Comparison of ENCODE assay signal across 13 cellular contexts in the genomic region with DNA sequence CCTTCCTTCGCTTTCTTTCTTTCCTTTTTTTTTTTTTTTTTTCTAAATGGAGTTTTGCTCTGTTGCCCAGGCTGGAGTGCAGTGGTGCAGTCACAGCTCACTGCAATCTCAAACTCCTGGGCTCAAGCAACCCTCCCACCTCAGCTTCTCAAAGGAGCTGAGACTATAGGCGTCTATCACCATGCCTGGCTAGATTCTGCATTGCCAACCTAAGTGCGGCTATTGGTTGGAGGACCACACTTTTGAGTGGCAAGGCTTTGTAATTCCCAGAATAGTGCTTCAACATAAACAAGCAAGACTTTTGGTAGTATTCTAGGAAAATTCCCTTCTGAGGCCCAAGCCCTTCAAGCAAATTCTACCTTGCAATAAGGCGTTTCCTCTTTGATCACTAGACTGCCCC.
A peak's percentile ranks its signal among the peaks of the same experiment; 100 is the strongest.
DNase-seq lines count a peak whose midpoint lies in the region; ATAC-seq and TF ChIP-seq lines count a peak whose summit lies in the region.
"Had no signal": no experiment of that assay in that cellular context is flagged by ENCODE, and none has a peak within 500 bp of the region (broad histone marks: within the 10 kb centered on the region; RNA-seq: fewer than 3 reads in every experiment).

No MANE protein-coding gene starts in this region.

- H3K27ac Mint-ChIP-seq in activated naive CD4-positive, alpha-beta T cell treated with anti-CD3 and anti-CD28 coated beads, Interleukin-2, amount 10 ng/mL, durations not matched to agents 7 days and 5 days: peak overlapping the region; percentile 33
- H3K27ac Mint-ChIP-seq in activated naive CD4-positive, alpha-beta T cell treated with anti-CD3 and anti-CD28 coated beads for 36 hours: no peak overlapping the region
- H3K27ac Mint-ChIP-seq in T-helper 2 cell treated with Interferon-gamma antibody and Interleukin-4, amounts not matched to agents 5 μg/mL and 100 μg/mL, for 36 hours: peak overlapping the region; percentile 84
- no peak overlapping the region for H3K27ac Mint-ChIP-seq in stimulated activated naive CD8-positive, alpha-beta T cell treated with anti-CD3 and anti-CD28 coated beads, Interleukin-15, amount 100 ng/mL, for 72 hours
- no peak overlapping the region for H3K27ac Mint-ChIP-seq in glutamatergic neuron (ENCODE audit: unreplicated experiment)

- no peaks in the 10 kb centered on the region for H3K9me3 Mint-ChIP-seq in activated naive CD4-positive, alpha-beta T cell treated with anti-CD3 and anti-CD28 coated beads, Interleukin-2, amount 10 ng/mL, durations not matched to agents 7 days and 5 days
- H3K9me3 Mint-ChIP-seq in activated naive CD4-positive, alpha-beta T cell treated with anti-CD3 and anti-CD28 coated beads for 36 hours: no peaks in the 10 kb centered on the region
- H3K9me3 Mint-ChIP-seq in T-helper 2 cell treated with Interferon-gamma antibody and Interleukin-4, amounts not matched to agents 5 μg/mL and 100 μg/mL, for 36 hours: no peaks in the 10 kb centered on the region
- H3K9me3 Mint-ChIP-seq in stimulated activated naive CD8-positive, alpha-beta T cell treated with anti-CD3 and anti-CD28 coated beads, Interleukin-15, amount 100 ng/mL, for 72 hours: no peaks in the 10 kb centered on the region
- H3K9me3 Mint-ChIP-seq in glutamatergic neuron (ENCODE audit: unreplicated experiment): peaks cover 2% of the 10 kb centered on the region

- H3K27me3 ChIP-seq in gastroesophageal sphincter: no peaks in the 10 kb centered on the region

- ATAC-seq in gastroesophageal sphincter: no peak
- ATAC-seq in stimulated activated naive CD8-positive, alpha-beta T cell treated with anti-CD3 and anti-CD28 coated beads, Interleukin-15, amount 100 ng/mL, for 72 hours: no peak
- no peak for ATAC-seq in HG03571 (IDR thresholded peaks at IDR 0.05; ENCODE audit: unreplicated experiment)
- ATAC-seq: left lobe of liver had no signal

- H3K36me3 Mint-ChIP-seq in activated naive CD4-positive, alpha-beta T cell treated with anti-CD3 and anti-CD28 coated beads, Interleukin-2, amount 10 ng/mL, durations not matched to agents 7 days and 5 days: no peaks in the 10 kb centered on the region
- H3K36me3 Mint-ChIP-seq in activated naive CD4-positive, alpha-beta T cell treated with anti-CD3 and anti-CD28 coated beads for 36 hours (ENCODE audit: low read depth): no peaks in the 10 kb centered on the region
- H3K36me3 Mint-ChIP-seq in T-helper 2 cell treated with Interferon-gamma antibody and Interleukin-4, amounts not matched to agents 5 μg/mL and 100 μg/mL, for 36 hours (ENCODE audit: low read depth): no peaks in the 10 kb centered on the region
- no peaks in the 10 kb centered on the region for H3K36me3 Mint-ChIP-seq in glutamatergic neuron (ENCODE audit: unreplicated experiment)

- no peak overlapping the region for H3K4me3 ChIP-seq in gastroesophageal sphincter

- TF ChIP-seq CTCF in gastroesophageal sphincter (IDR thresholded peaks at IDR 0.05) (no peak), glutamatergic neuron (IDR thresholded peaks at IDR 0.05; ENCODE audit: partially characterized antibody, unreplicated experiment) (no peak)

- intact Hi-C loops in activated naive CD4-positive, alpha-beta T cell treated with anti-CD3 and anti-CD28 coated beads for 36 hours (cut with micrococcal nuclease): no loop called here

- peak overlapping the region; percentile 55 to 83 (median 80) for H3K27ac ChIP-seq in gastroesophageal sphincter

- TF ChIP-seq EP300 in gastroesophageal sphincter (IDR thresholded peaks at IDR 0.05): no peak

- no peaks in the 10 kb centered on the region for H3K9me3 ChIP-seq in gastroesophageal sphincter

- peak; percentile 26 for DNase-seq in activated naive CD4-positive, alpha-beta T cell treated with anti-CD3 and anti-CD28 coated beads, Interleukin-2, amount 10 ng/mL, durations not matched to agents 7 days and 5 days
- no peak for DNase-seq in activated naive CD4-positive, alpha-beta T cell treated with anti-CD3 and anti-CD28 coated beads for 36 hours
- no peak for DNase-seq in T-helper 2 cell treated with Interferon-gamma antibody and Interleukin-4, amounts not matched to agents 5 μg/mL and 100 μg/mL, for 36 hours (ENCODE audit: low spot score)
- no peak for DNase-seq in stimulated activated naive CD8-positive, alpha-beta T cell treated with anti-CD3 and anti-CD28 coated beads, Interleukin-15, amount 100 ng/mL, for 72 hours
- DNase-seq in glutamatergic neuron (no peak), NCI-H2196 (lab: John Stamatoyannopoulos, UW; ENCODE audit: unreplicated experiment) (no peak)
- DNase-seq: amygdala; effector CD4-positive, alpha-beta T cell; KBM-7; T1000 had no signal

- peak overlapping the region; percentile 8 for H3K4me3 Mint-ChIP-seq in activated naive CD4-positive, alpha-beta T cell treated with anti-CD3 and anti-CD28 coated beads, Interleukin-2, amount 10 ng/mL, durations not matched to agents 7 days and 5 days
- H3K4me3 Mint-ChIP-seq in activated naive CD4-positive, alpha-beta T cell treated with anti-CD3 and anti-CD28 coated beads for 36 hours: no peak overlapping the region
- peak overlapping the region; percentile 72 for H3K4me3 Mint-ChIP-seq in T-helper 2 cell treated with Interferon-gamma antibody and Interleukin-4, amounts not matched to agents 5 μg/mL and 100 μg/mL, for 36 hours
- peak overlapping the region; percentile 27 to 58 for H3K4me3 Mint-ChIP-seq in stimulated activated naive CD8-positive, alpha-beta T cell treated with anti-CD3 and anti-CD28 coated beads, Interleukin-15, amount 100 ng/mL, for 72 hours
- H3K4me3 Mint-ChIP-seq in glutamatergic neuron (ENCODE audit: unreplicated experiment): no peak overlapping the region

- TF ChIP-seq POLR2A in gastroesophageal sphincter (IDR thresholded peaks at IDR 0.05): no peak

- CTCF ChIA-PET in activated naive CD4-positive, alpha-beta T cell treated with anti-CD3 and anti-CD28 coated beads, Interleukin-2, amount 10 ng/mL, durations not matched to agents 7 days and 5 days (lab: Charles Lee): interaction anchor here (0.8 to 9.5 kb wide), 9 partner anchors 9 to 219 kb away, joined by 3 to 131 read pairs (median 8); a partner anchor contains a TSS
- CTCF ChIA-PET in activated naive CD4-positive, alpha-beta T cell treated with anti-CD3 and anti-CD28 coated beads for 36 hours (lab: Charles Lee): interaction anchor here (0.7 to 8.5 kb wide), 14 partner anchors 11 to 128 kb away, joined by 3 to 101 read pairs (median 4); a partner anchor contains a TSS

- peaks cover 10 to 51% (median 12%) of the 10 kb centered on the region in 3 donors for H3K4me1 ChIP-seq in gastroesophageal sphincter

- H3K36me3 ChIP-seq in gastroesophageal sphincter: no peaks in the 10 kb centered on the region

- 68 to 86% methylated on average over 1 to 3 of the region's 4 CpGs for WGBS in gastroesophageal sphincter (ENCODE audit: low coverage in 1 of 2), 2 donors

- peaks cover 51% of the 10 kb centered on the region for H3K4me1 Mint-ChIP-seq in activated naive CD4-positive, alpha-beta T cell treated with anti-CD3 and anti-CD28 coated beads, Interleukin-2, amount 10 ng/mL, durations not matched to agents 7 days and 5 days
- H3K4me1 Mint-ChIP-seq in activated naive CD4-positive, alpha-beta T cell treated with anti-CD3 and anti-CD28 coated beads for 36 hours (ENCODE audit: low read depth): peaks cover 49% of the 10 kb centered on the region
- peaks cover 54% of the 10 kb centered on the region for H3K4me1 Mint-ChIP-seq in T-helper 2 cell treated with Interferon-gamma antibody and Interleukin-4, amounts not matched to agents 5 μg/mL and 100 μg/mL, for 36 hours (ENCODE audit: low read depth)
- peaks cover 51% of the 10 kb centered on the region for H3K4me1 Mint-ChIP-seq in stimulated activated naive CD8-positive, alpha-beta T cell treated with anti-CD3 and anti-CD28 coated beads, Interleukin-15, amount 100 ng/mL, for 72 hours
- peaks cover 4% of the 10 kb centered on the region for H3K4me1 Mint-ChIP-seq in glutamatergic neuron (ENCODE audit: low read depth, unreplicated experiment)

- peaks cover 4% of the 10 kb centered on the region for H3K27me3 Mint-ChIP-seq in activated naive CD4-positive, alpha-beta T cell treated with anti-CD3 and anti-CD28 coated beads, Interleukin-2, amount 10 ng/mL, durations not matched to agents 7 days and 5 days
- H3K27me3 Mint-ChIP-seq in activated naive CD4-positive, alpha-beta T cell treated with anti-CD3 and anti-CD28 coated beads for 36 hours (ENCODE audit: low read depth): no peaks in the 10 kb centered on the region
- no peaks in the 10 kb centered on the region for H3K27me3 Mint-ChIP-seq in T-helper 2 cell treated with Interferon-gamma antibody and Interleukin-4, amounts not matched to agents 5 μg/mL and 100 μg/mL, for 36 hours (ENCODE audit: low read depth)
- H3K27me3 Mint-ChIP-seq in stimulated activated naive CD8-positive, alpha-beta T cell treated with anti-CD3 and anti-CD28 coated beads, Interleukin-15, amount 100 ng/mL, for 72 hours: no peaks in the 10 kb centered on the region
- peaks cover 2% of the 10 kb centered on the region for H3K27me3 Mint-ChIP-seq in glutamatergic neuron (ENCODE audit: unreplicated experiment)

Comparison
In these comparisons a context has a peak if more than half of its experiments do, and no peak if none do; other contexts are left out.
1. H3K27ac Mint-ChIP-seq: peak in activated naive CD4-positive, alpha-beta T cell treated with anti-CD3 and anti-CD28 coated beads, Interleukin-2, amount 10 ng/mL, durations not matched to agents 7 days and 5 days (single experiment) and T-helper 2 cell treated with Interferon-gamma antibody and Interleukin-4, amounts not matched to agents 5 μg/mL and 100 μg/mL, for 36 hours (single experiment); none in activated naive CD4-positive, alpha-beta T cell treated with anti-CD3 and anti-CD28 coated beads for 36 hours (single experiment), stimulated activated naive CD8-positive, alpha-beta T cell treated with anti-CD3 and anti-CD28 coated beads, Interleukin-15, amount 100 ng/mL, for 72 hours (0 of 2) and glutamatergic neuron (single experiment).
2. H3K4me3 Mint-ChIP-seq: peak in activated naive CD4-positive, alpha-beta T cell treated with anti-CD3 and anti-CD28 coated beads, Interleukin-2, amount 10 ng/mL, durations not matched to agents 7 days and 5 days (single experiment), T-helper 2 cell treated with Interferon-gamma antibody and Interleukin-4, amounts not matched to agents 5 μg/mL and 100 μg/mL, for 36 hours (single experiment) and stimulated activated naive CD8-positive, alpha-beta T cell treated with anti-CD3 and anti-CD28 coated beads, Interleukin-15, amount 100 ng/mL, for 72 hours (2 of 2); none in activated naive CD4-positive, alpha-beta T cell treated with anti-CD3 and anti-CD28 coated beads for 36 hours (single experiment) and glutamatergic neuron (single experiment).